5 cellular contexts compared by ENCODE assay signal in the genomic region with DNA sequence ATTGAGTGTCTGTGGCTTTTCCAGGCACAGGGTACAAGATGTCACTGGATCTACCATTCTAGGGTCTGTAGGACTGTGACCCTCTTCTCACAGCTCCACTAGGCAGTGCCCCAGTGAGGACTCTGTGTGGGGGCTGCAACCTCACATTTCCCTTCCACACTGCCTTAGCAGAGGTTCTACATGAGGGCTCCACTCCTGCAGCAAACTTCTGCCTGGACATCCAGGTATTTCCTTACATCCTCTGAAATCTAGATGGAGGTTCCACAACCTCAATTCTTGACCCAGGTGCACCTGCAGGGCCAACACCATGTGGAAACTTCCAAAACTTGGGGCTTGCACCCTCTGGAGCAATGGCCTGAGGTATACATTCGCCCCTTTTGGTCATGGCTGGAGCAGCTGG.
"Had no signal": no experiment of that assay in that cellular context is flagged by ENCODE, and none has a peak within 500 bp of the region (broad histone marks: within the 10 kb centered on the region; RNA-seq: fewer than 3 reads in every experiment).

No MANE protein-coding gene starts in this region.

- DNase-seq: H9, HCEC 1CT, IMR-90, KBM-7 had no signal

- H3K4me3 ChIP-seq: GM23338 had no signal

- H3K4me3 Mint-ChIP-seq: GM23338, H9 had no signal

- H3K27ac Mint-ChIP-seq: GM23338, H9 had no signal

- ATAC-seq: GM23338 had no signal
